Comparison of ENCODE assay signal across 29 cellular contexts in genomic region chrX:117335209-117335608, GRCh38.
"Had no signal": no experiment of that assay in that cellular context is flagged by ENCODE, and none has a peak within 500 bp of the region (broad histone marks: within the 10 kb centered on the region; RNA-seq: fewer than 3 reads in every experiment).

No MANE protein-coding gene starts in this region.

- H3K27ac Mint-ChIP-seq: activated CD4-positive, alpha-beta T cell treated with anti-CD3 and anti-CD28 coated beads, Interleukin-2, amount 10 ng/mL, durations not matched to agents 7 days and 5 days; activated CD8-positive, alpha-beta T cell treated with anti-CD3 and anti-CD28 coated beads for 36 hours; activated naive CD8-positive, alpha-beta T cell; activated T-helper 17 cell treated with anti-CD3 and anti-CD28 coated beads, Interleukin-2, amount 50 U/mL, for 72 hours; effector memory CD8-positive, alpha-beta T cell; WTC11 had no signal

- H3K9me3 ChIP-seq: esophagus muscularis mucosa, gastrocnemius medialis had no signal

- H3K27ac ChIP-seq: brain microvascular endothelial cell, esophagus muscularis mucosa, foreskin keratinocyte, gastrocnemius medialis had no signal

- H3K4me1 ChIP-seq: esophagus muscularis mucosa, foreskin keratinocyte, gastrocnemius medialis had no signal

- FAIRE-seq: bronchial epithelial cell had no signal

- H3K27me3 Mint-ChIP-seq: activated CD4-positive, alpha-beta T cell treated with anti-CD3 and anti-CD28 coated beads, Interleukin-2, amount 10 ng/mL, durations not matched to agents 7 days and 5 days; activated CD8-positive, alpha-beta T cell treated with anti-CD3 and anti-CD28 coated beads for 36 hours; activated naive CD8-positive, alpha-beta T cell; activated T-helper 17 cell treated with anti-CD3 and anti-CD28 coated beads, Interleukin-2, amount 50 U/mL, for 72 hours; central memory CD8-positive, alpha-beta T cell; effector memory CD8-positive, alpha-beta T cell had no signal

- H3K4me3 ChIP-seq: esophagus muscularis mucosa, gastrocnemius medialis had no signal

- H3K4me3 Mint-ChIP-seq: activated CD4-positive, alpha-beta T cell treated with anti-CD3 and anti-CD28 coated beads, Interleukin-2, amount 10 ng/mL, durations not matched to agents 7 days and 5 days; activated CD8-positive, alpha-beta T cell treated with anti-CD3 and anti-CD28 coated beads for 36 hours; activated naive CD8-positive, alpha-beta T cell; activated T-cell treated with anti-CD3 and anti-CD28 coated beads, Interleukin-2, amount 50 U/mL, for 4 hours; activated T-helper 17 cell treated with anti-CD3 and anti-CD28 coated beads, Interleukin-2, amount 50 U/mL, for 72 hours; central memory CD8-positive, alpha-beta T cell; effector memory CD8-positive, alpha-beta T cell; WTC11 had no signal

- H3K4me1 Mint-ChIP-seq: activated CD4-positive, alpha-beta T cell treated with anti-CD3 and anti-CD28 coated beads, Interleukin-2, amount 10 ng/mL, durations not matched to agents 7 days and 5 days; activated T-helper 17 cell treated with anti-CD3 and anti-CD28 coated beads, Interleukin-2, amount 50 U/mL, for 72 hours; central memory CD8-positive, alpha-beta T cell had no signal

- H3K27me3 ChIP-seq: brain microvascular endothelial cell, esophagus muscularis mucosa, foreskin keratinocyte, gastrocnemius medialis had no signal

- ATAC-seq: activated CD8-positive, alpha-beta T cell treated with anti-CD3 and anti-CD28 coated beads for 36 hours; activated T-cell treated with anti-CD3 and anti-CD28 coated beads, Interleukin-2, amount 50 U/mL, for 4 hours; activated T-helper 17 cell treated with anti-CD3 and anti-CD28 coated beads, Interleukin-2, amount 50 U/mL, for 72 hours; effector memory CD8-positive, alpha-beta T cell; foreskin keratinocyte; gastrocnemius medialis; WTC11 had no signal

- DNase-seq: activated CD4-positive, alpha-beta T cell treated with anti-CD3 and anti-CD28 coated beads for 1 hour; activated CD4-positive, alpha-beta T cell treated with anti-CD3 and anti-CD28 coated beads for 4 hours; activated CD4-positive, alpha-beta T cell treated with anti-CD3 and anti-CD28 coated beads, Interleukin-2, amount 10 ng/mL, durations not matched to agents 7 days and 5 days; activated CD4-positive, alpha-beta T cell treated with anti-CD3 and anti-CD28 coated beads, Interleukin-2, amount 50 U/mL, for 48 hours; activated CD8-positive, alpha-beta memory T cell treated with anti-CD3 and anti-CD28 coated beads for 24 hours; activated CD8-positive, alpha-beta T cell treated with anti-CD3 and anti-CD28 coated beads for 36 hours; activated effector memory CD4-positive, alpha-beta T cell treated with Interleukin-2 at 50 U/mL for 16 hours; activated gamma-delta T cell treated with Interleukin-2 at 50 U/mL for 16 hours; activated naive CD4-positive, alpha-beta T cell treated with anti-CD3 and anti-CD28 coated beads, Interleukin-2, amount 50 U/mL, for 16 hours; activated naive CD4-positive, alpha-beta T cell treated with Interleukin-2 at 50 U/mL for 16 hours; activated T-cell treated with anti-CD3 and anti-CD28 coated beads, Interleukin-2, amount 50 U/mL, for 4 hours; amniotic stem cell; anterior cingulate cortex; brain microvascular endothelial cell; cortex of kidney; dermis blood vessel endothelial cell; effector CD4-positive, alpha-beta T cell; effector memory CD8-positive, alpha-beta T cell; erythroblast; foreskin keratinocyte; gastrocnemius medialis; glutamatergic neuron; T-helper 2 cell had no signal

- H3K9me3 Mint-ChIP-seq: activated CD4-positive, alpha-beta T cell treated with anti-CD3 and anti-CD28 coated beads, Interleukin-2, amount 10 ng/mL, durations not matched to agents 7 days and 5 days; activated CD8-positive, alpha-beta T cell treated with anti-CD3 and anti-CD28 coated beads for 36 hours; activated T-cell treated with anti-CD3 and anti-CD28 coated beads, Interleukin-2, amount 50 U/mL, for 4 hours; WTC11 had no signal

- H3K36me3 ChIP-seq: brain microvascular endothelial cell, esophagus muscularis mucosa, gastrocnemius medialis had no signal

- H3K36me3 Mint-ChIP-seq: activated naive CD8-positive, alpha-beta T cell had no signal
